10 cellular contexts compared by ENCODE assay signal in the genomic region with DNA sequence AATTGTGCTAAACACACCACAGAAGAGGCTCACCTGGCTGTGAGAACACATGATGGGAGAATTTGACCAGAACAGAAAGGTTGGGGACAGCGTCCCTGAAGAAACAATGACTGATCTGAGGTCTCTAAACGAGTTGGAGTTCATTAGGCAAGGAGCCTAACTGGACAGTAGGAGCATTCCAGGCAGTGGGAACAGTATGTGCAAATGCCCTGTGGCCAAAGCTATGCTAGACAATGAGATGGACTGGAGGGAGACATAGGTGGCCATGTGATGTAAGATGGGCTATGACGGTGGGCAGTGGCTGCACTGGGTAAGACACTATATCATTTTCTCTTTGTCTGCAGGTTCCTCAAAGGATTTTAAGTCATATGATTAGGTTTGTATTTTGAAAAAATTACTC.
"Had no signal": no experiment of that assay in that cellular context is flagged by ENCODE, and none has a peak within 500 bp of the region (broad histone marks: within the 10 kb centered on the region; RNA-seq: fewer than 3 reads in every experiment).

No MANE protein-coding gene starts in this region.

- H3K4me3 ChIP-seq: GM23248, GM23338 had no signal

- FAIRE-seq: H1, H54 had no signal

- ATAC-seq: GM23338, HCT116 had no signal

- DNase-seq: GM23248, GOT3, H7, H9, HCEC 1CT, HFFc6 had no signal

- H3K4me3 Mint-ChIP-seq: GM23338, H9, HFFc6 had no signal

- H3K27ac ChIP-seq: GM23248 had no signal

- H3K27ac Mint-ChIP-seq: GM23338, H9, HFFc6 had no signal

- H3K9me3 Mint-ChIP-seq: GM23338, H9, HFFc6 had no signal

- H3K4me2 ChIP-seq: GM23338 had no signal

- H3K9ac ChIP-seq: GM23248 had no signal

- H2AFZ ChIP-seq: GM23248 had no signal
